Comparison of ENCODE assay signal across 8 cellular contexts in the genomic region with DNA sequence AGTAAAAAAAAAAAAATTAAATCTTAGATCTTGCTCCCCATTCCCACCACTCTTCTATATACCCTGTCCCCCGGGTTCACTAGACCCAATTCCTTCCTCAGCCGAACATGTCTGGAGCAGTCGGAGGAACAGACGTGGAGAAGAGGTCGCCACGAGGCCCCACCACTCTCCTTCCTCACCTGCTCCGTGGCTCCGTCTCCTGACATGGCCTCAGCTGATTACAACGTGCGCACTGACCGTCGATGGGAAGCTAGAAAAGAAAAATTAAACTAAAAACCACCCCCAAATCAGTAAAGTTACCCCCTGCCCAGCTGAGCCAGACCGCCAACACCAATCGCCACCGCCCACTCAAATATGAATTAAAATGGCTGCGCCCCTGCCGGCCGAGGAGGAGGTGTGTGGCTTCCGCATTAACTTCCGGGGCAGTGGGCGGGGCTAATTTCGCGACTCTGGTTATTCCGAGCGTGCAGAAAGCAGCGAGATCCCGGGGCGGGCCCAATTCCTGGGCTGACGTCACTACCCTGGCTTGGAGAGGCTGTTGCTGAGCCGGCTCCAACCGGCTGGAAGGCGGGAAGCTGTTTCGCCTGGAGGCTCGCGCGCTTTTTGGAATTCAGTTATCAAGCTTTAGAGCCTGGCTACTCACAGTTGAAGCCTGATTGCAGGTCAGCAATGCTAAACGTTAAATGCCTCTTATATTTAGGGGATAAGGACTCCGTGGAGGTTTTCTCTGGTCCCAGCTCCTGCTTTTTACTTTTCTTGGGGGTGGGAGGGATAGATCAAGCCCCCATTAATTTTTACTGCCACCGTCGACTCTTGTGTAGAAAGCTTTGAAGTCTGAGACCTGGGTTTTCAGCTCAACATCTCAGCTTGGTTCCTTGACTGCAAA. TPM values are rescaled to one million over a fixed set of nuclear protein-coding genes. Genes with fewer than 3 reads are reported as not detected.
A peak's percentile ranks its signal among the peaks of the same experiment; 100 is the strongest.
DNase-seq lines count a peak whose midpoint lies in the region; ATAC-seq and TF ChIP-seq lines count a peak whose summit lies in the region.

A gene (minus strand): TSS at position 361 of the 886 bp plus-strand sequence. CDS start 155 bp downstream, at position 206.

- peak within 1 kb of the TSS; percentile 99 for H3K27ac Mint-ChIP-seq in T-helper 17 cell

- ATAC-seq in HG02885 (IDR thresholded peaks at IDR 0.05; ENCODE audit: poor library complexity, unreplicated experiment) (peak; percentile 94), T-helper 17 cell (peak; percentile 96), left cardiac atrium (peak; percentile 99 to 100), upper lobe of right lung (peak; percentile 99)

- peak within 1 kb of the TSS; percentile 75 for H3K4me3 ChIP-seq in upper lobe of right lung

- H3K4me1 Mint-ChIP-seq in T-helper 17 cell = peaks cover 43% of the 10 kb centered on the region

- TF ChIP-seq CTCF in upper lobe of right lung (IDR thresholded peaks at IDR 0.05) = peak; percentile 51

- H3K9me3 ChIP-seq in T-helper 17 cell (ENCODE audit: control insufficient read depth, low read length, poor library complexity, severe bottlenecking) = no peaks in the 10 kb centered on the region
- H3K9me3 ChIP-seq in upper lobe of right lung = no peaks in the 10 kb centered on the region

- intact Hi-C loops in left cardiac atrium (cut with DNase I) = loop anchor here in 1 of 2 donors (10.0 kb wide), 2 partner anchors 93 to 533 kb away; a partner anchor contains a TSS
- intact Hi-C loops in posterior vena cava (cut with DNase I) = loop anchor here (10.0 kb wide), 2 partner anchors 93 to 163 kb away; a partner anchor contains a TSS
- intact Hi-C loops in upper lobe of right lung (cut with DNase I) = loop anchor here (10.0 kb wide), 1 partner anchor 173 kb away; no protein-coding TSS in a partner anchor

- DNase-seq in NCI-H1694 treated with DMSO at 0.1 percent for 48 hours (lab: John Stamatoyannopoulos, UW) (peak; percentile 98), T-helper 17 cell (peak; percentile 85 to 95 (median 93)), amygdala (lab: John Stamatoyannopoulos, UW) (peak; percentile 91 to 100 (median 99)), left cardiac atrium (peak; percentile 100), posterior vena cava (ENCODE audit: low spot score) (peak; percentile 100), upper lobe of right lung (peak; percentile 100)

- peaks cover 16% of the 10 kb centered on the region for H3K4me1 ChIP-seq in upper lobe of right lung

- H3K36me3 Mint-ChIP-seq in T-helper 17 cell (ENCODE audit: low read depth) = peaks cover 4% of the 10 kb centered on the region

- peak within 1 kb of the TSS; percentile 100 for H3K4me3 Mint-ChIP-seq in T-helper 17 cell

- peak; percentile 74 for TF ChIP-seq POLR2A in GM15510 (IDR thresholded peaks at IDR 0.05; ENCODE audit: borderline replicate concordance, extremely low read depth, insufficient read length)

- no peaks in the 10 kb centered on the region for H3K27me3 Mint-ChIP-seq in T-helper 17 cell

- H3K36me3 ChIP-seq in upper lobe of right lung = no peaks in the 10 kb centered on the region

- peak within 1 kb of the TSS; percentile 83 for H3K27ac ChIP-seq in upper lobe of right lung

- H3K27me3 ChIP-seq in upper lobe of right lung = no peaks in the 10 kb centered on the region

RNA-seq across cellular contexts. Expression of the gene that starts here (rescaled TPM):
- 10 to 100 TPM; 12.0 to 16.8 TPM for total RNA-seq in T-helper 17 cell
- total RNA-seq in left cardiac atrium = 10 to 100 TPM; 14.0 to 15.8 TPM
- total RNA-seq in posterior vena cava = 10 to 100 TPM; 15.9 to 17.5 TPM
- 17.9 TPM for total RNA-seq in upper lobe of right lung

Comparison
In these comparisons a context has a peak if more than half of its experiments do, and no peak if none do; other contexts are left out.
1. Peak in every context shown above with its lines: DNase-seq, ATAC-seq, H3K4me3 ChIP-seq and H3K27ac ChIP-seq.